In the genomic region with DNA sequence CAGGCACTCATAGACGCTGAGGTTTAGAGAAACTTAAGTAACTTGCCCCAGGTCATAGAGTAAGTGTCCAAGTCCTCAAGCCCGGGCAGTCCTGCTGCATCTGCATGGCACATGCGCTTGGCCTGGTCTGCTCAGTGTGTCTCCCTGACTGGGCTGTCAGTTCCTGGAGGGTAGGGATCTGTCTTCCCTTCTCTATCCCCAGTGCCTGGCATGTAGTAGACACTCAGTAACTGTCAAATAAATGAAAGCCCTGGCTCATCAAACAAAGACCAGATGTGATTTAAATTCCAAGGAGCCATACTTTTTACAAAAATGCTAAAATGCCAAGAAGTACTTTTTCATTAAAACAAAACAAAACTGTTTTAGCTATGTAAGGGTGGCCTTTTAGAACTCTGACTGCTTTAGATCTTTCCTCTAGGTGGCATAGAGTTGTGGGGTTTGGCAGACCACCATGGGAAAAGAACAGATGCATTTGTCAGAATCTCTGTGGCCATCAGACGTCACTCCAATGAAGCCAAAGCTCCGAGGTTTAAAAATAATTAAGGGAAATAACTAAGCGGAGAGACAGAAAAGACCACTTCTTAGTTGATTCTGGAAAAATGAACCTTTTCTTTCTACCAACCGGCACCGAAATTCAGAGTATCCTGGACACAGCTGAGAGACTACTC, we compare ENCODE assay signal across 12 cellular contexts. TPM values are rescaled to one million over a fixed set of nuclear protein-coding genes. Genes with fewer than 3 reads are reported as not detected.
DNase-seq lines count a peak whose midpoint lies in the region; ATAC-seq and TF ChIP-seq lines count a peak whose summit lies in the region.
"Had no signal": no experiment of that assay in that cellular context is flagged by ENCODE, and none has a peak within 500 bp of the region (broad histone marks: within the 10 kb centered on the region; RNA-seq: fewer than 3 reads in every experiment).

No MANE protein-coding gene starts in this region.

- DNase-seq in Peyer's patch (peak in 1 of 3 donors; percentile 54), lung (ENCODE audit: low spot score) (no peak), upper lobe of left lung (no peak), UCSD-AML1 (lab: John Stamatoyannopoulos, UW; ENCODE audit: unreplicated experiment) (no peak)
- DNase-seq: DMS153, NCI-H2029 treated with DMSO at 0.1 percent for 48 hours, SIG-M5 had no signal

- TF ChIP-seq CTCF in Peyer's patch (IDR thresholded peaks at IDR 0.05) (no peak), lung (IDR thresholded peaks at IDR 0.05; ENCODE audit: control extremely low read depth, extremely low read depth) (no peak), upper lobe of left lung (IDR thresholded peaks at IDR 0.05) (no peak)

- TF ChIP-seq POLR2A in Peyer's patch (IDR thresholded peaks at IDR 0.05) (no peak), upper lobe of left lung (IDR thresholded peaks at IDR 0.05) (no peak)

- no peak overlapping the region for H3K4me3 ChIP-seq in Peyer's patch
- H3K4me3 ChIP-seq in esophagus (ENCODE audit: low read depth in 1 of 2, low read length in 2 of 2): no peak overlapping the region
- no peak overlapping the region for H3K4me3 ChIP-seq in lung
- H3K4me3 ChIP-seq in upper lobe of left lung: peak overlapping the region in 2 of 4 donors; percentile 16 to 22

- H3K9me3 ChIP-seq in Peyer's patch (no peaks in the 10 kb centered on the region), esophagus (ENCODE audit: control insufficient read depth in 2 of 2, insufficient read depth in 1 of 2, low read depth in 1 of 2, low read length in 1 of 2) (no peaks in the 10 kb centered on the region), lung (ENCODE audit: control insufficient read depth in 2 of 2, insufficient read depth in 1 of 2, low read length in 1 of 2) (no peaks in the 10 kb centered on the region), upper lobe of left lung (no peaks in the 10 kb centered on the region)

- peak overlapping the region in 3 of 4 donors; percentile 38 to 92 (median 66) for H3K27ac ChIP-seq in Peyer's patch
- H3K27ac ChIP-seq in esophagus (ENCODE audit: low read depth in 2 of 2, low read length in 1 of 2): peak overlapping the region; percentile 5 to 40
- peak overlapping the region; percentile 44 to 84 for H3K27ac ChIP-seq in lung (ENCODE audit: low read depth in 1 of 2, low read length in 1 of 2)
- H3K27ac ChIP-seq in upper lobe of left lung: peak overlapping the region; percentile 70 to 83 (median 76)

- ATAC-seq in lung (ENCODE audit: insufficient read depth, low FRiP score): no peak
- ATAC-seq in upper lobe of left lung (ENCODE audit: low FRiP score in 2 of 2): no peak
- no peak for ATAC-seq in GM21576 (IDR thresholded peaks at IDR 0.05; ENCODE audit: unreplicated experiment)
- no peak for ATAC-seq in GM18907 (IDR thresholded peaks at IDR 0.05; ENCODE audit: unreplicated experiment)
- ATAC-seq in HG03159 (IDR thresholded peaks at IDR 0.05; ENCODE audit: unreplicated experiment): no peak
- ATAC-seq: activated naive CD4-positive, alpha-beta T cell treated with anti-CD3 and anti-CD28 coated beads, Interleukin-2, amount 50 U/mL, for 72 hours had no signal

- peaks cover 0 to 85% (median 4%) of the 10 kb centered on the region in 4 donors for H3K4me1 ChIP-seq in Peyer's patch
- H3K4me1 ChIP-seq in esophagus (ENCODE audit: control insufficient read depth in 2 of 2, insufficient read depth in 2 of 2, low read length in 1 of 2): peaks cover 5 to 31% of the 10 kb centered on the region in 2 donors
- H3K4me1 ChIP-seq in lung (ENCODE audit: control insufficient read depth in 2 of 2, insufficient read depth in 2 of 2, low read length in 2 of 2): peaks cover 52 to 83% of the 10 kb centered on the region in 2 donors
- H3K4me1 ChIP-seq in upper lobe of left lung: peaks cover 98 to 100% (median 99%) of the 10 kb centered on the region in 4 donors

- TF ChIP-seq EP300 in upper lobe of left lung (IDR thresholded peaks at IDR 0.05): no peak

- WGBS in esophagus, 2 donors: 41 to 42% methylated on average over 8 of the region's 8 CpGs
- WGBS in lung, 2 donors: 44 to 66% methylated on average over 8 of the region's 8 CpGs
- 39 to 45% methylated on average over 8 of the region's 8 CpGs for WGBS in upper lobe of left lung, 2 donors

- H3K27me3 ChIP-seq in Peyer's patch (no peaks in the 10 kb centered on the region), esophagus (ENCODE audit: control insufficient read depth in 1 of 2, insufficient read depth in 2 of 2, low read length in 2 of 2) (no peaks in the 10 kb centered on the region), lung (ENCODE audit: control insufficient read depth, insufficient read depth) (no peaks in the 10 kb centered on the region), upper lobe of left lung (no peaks in the 10 kb centered on the region)

- H3K36me3 ChIP-seq in Peyer's patch: no peaks in the 10 kb centered on the region
- no peaks in the 10 kb centered on the region for H3K36me3 ChIP-seq in esophagus (ENCODE audit: control insufficient read depth in 2 of 2, insufficient read depth in 2 of 2, low read length in 1 of 2)
- no peaks in the 10 kb centered on the region for H3K36me3 ChIP-seq in lung (ENCODE audit: control insufficient read depth in 2 of 2, insufficient read depth in 2 of 2, low read length in 2 of 2)
- H3K36me3 ChIP-seq in upper lobe of left lung: peaks cover 0 to 8% (median 0%) of the 10 kb centered on the region in 4 donors

RNA-seq across cellular contexts. Expression of a gene that starts 34.0 kb away (rescaled TPM):
- total RNA-seq in Peyer's patch (100 to 1,000 TPM; 114 to 240 (median 196) TPM), lung (1,000 to 10,000 TPM in 1 of 2 donors, 100 to 1,000 TPM in 1; 424 to 1,051 TPM), upper lobe of left lung (1,000 to 10,000 TPM in 4 of 6 donors, 100 to 1,000 TPM in 2; 440 to 1,878 (median 1,131) TPM)
- polyA plus RNA-seq in esophagus (10 to 100 TPM; 24.7 to 47.4 TPM), lung (100 to 1,000 TPM; 233 to 337 TPM)

Comparison
In these comparisons a context has a peak if more than half of its experiments do, and no peak if none do; other contexts are left out.
1. H3K27ac ChIP-seq: peak in every context shown above with its lines; median percentile 76 in upper lobe of left lung; 66 in Peyer's patch; 64 in lung; 22 in esophagus.